35 cellular contexts compared by ENCODE assay signal in genomic region chr18:11153096-11153495, GRCh38. TPM values are rescaled to one million over a fixed set of nuclear protein-coding genes. Genes with fewer than 3 reads are reported as not detected.
"Had no signal": no experiment of that assay in that cellular context is flagged by ENCODE, and none has a peak within 500 bp of the region (broad histone marks: within the 10 kb centered on the region; RNA-seq: fewer than 3 reads in every experiment).

No MANE protein-coding gene starts in this region.

- FAIRE-seq: astrocyte, bronchial epithelial cell had no signal

- H3K27ac ChIP-seq: adrenal gland, ascending aorta, body of pancreas, brain microvascular endothelial cell, breast epithelium, cardiac muscle cell had no signal

- H3K9me3 ChIP-seq: adrenal gland, ascending aorta, body of pancreas, breast epithelium had no signal

- DNase-seq: activated effector memory CD4-positive, alpha-beta T cell treated with anti-CD3 and anti-CD28 coated beads, Interleukin-2, amount 50 U/mL, for 16 hours; activated effector memory CD4-positive, alpha-beta T cell treated with Interleukin-2 at 50 U/mL for 16 hours; activated gamma-delta T cell; activated gamma-delta T cell treated with Interleukin-2 at 50 U/mL for 16 hours; activated naive CD4-positive, alpha-beta T cell; activated naive CD4-positive, alpha-beta T cell treated with anti-CD3 and anti-CD28 coated beads for 36 hours; activated naive CD4-positive, alpha-beta T cell treated with anti-CD3 and anti-CD28 coated beads, Interleukin-2, amount 10 ng/mL, durations not matched to agents 7 days and 5 days; activated naive CD4-positive, alpha-beta T cell treated with anti-CD3 and anti-CD28 coated beads, Interleukin-2, amount 50 U/mL, for 16 hours; activated naive CD4-positive, alpha-beta T cell treated with Interleukin-2 at 50 U/mL for 16 hours; activated naive CD8-positive, alpha-beta T cell treated with anti-CD3 and anti-CD28 coated beads for 36 hours; activated naive CD8-positive, alpha-beta T cell treated with anti-CD3 and anti-CD28 coated beads, Interleukin-2, amount 10 ng/mL, durations not matched to agents 7 days and 5 days; activated naive CD8-positive, alpha-beta T cell treated with anti-CD3 and anti-CD28 coated beads, Interleukin-2, amount 50 U/mL, for 24 hours; activated T-cell treated with anti-CD3 and anti-CD28 coated beads, Interleukin-2, amount 50 U/mL, for 24 hours; activated T-cell treated with anti-CD3 and anti-CD28 coated beads, Interleukin-2, amount 50 U/mL, for 4 hours; activated T-cell treated with anti-CD3 and anti-CD28 coated beads, Interleukin-2, amount 50 U/mL, for 48 hours; activated T-cell treated with anti-CD3 and anti-CD28 coated beads, Interleukin-2, amount 50 U/mL, for 72 hours; adrenal gland; amniotic stem cell; amygdala; anterior cingulate cortex; aorta; body of pancreas; brain microvascular endothelial cell; caudate nucleus; central memory CD4-positive, alpha-beta T cell; cerebellar nuclear complex had no signal

- H3K4me1 ChIP-seq: breast epithelium had no signal

- H3K4me3 ChIP-seq: adrenal gland, ascending aorta, body of pancreas, breast epithelium, cardiac muscle cell had no signal

- H3K27me3 ChIP-seq: brain microvascular endothelial cell had no signal

- H3K36me3 ChIP-seq: adrenal gland, ascending aorta, brain microvascular endothelial cell, breast epithelium, cardiac muscle cell had no signal

- ATAC-seq: activated naive CD4-positive, alpha-beta T cell treated with anti-CD3 and anti-CD28 coated beads, Interleukin-2, amount 50 U/mL, for 72 hours; activated naive CD8-positive, alpha-beta T cell treated with anti-CD3 and anti-CD28 coated beads, Interleukin-2, amount 50 U/mL, for 24 hours; activated T-cell treated with anti-CD3 and anti-CD28 coated beads, Interleukin-2, amount 50 U/mL, for 4 hours; activated T-cell treated with anti-CD3 and anti-CD28 coated beads, Interleukin-2, amount 50 U/mL, for 72 hours; activated T-helper 17 cell treated with anti-CD3 and anti-CD28 coated beads, Interleukin-2, amount 50 U/mL, for 72 hours; body of pancreas had no signal

RNA-seq across cellular contexts. Expression of gene PIEZO2, which starts 3.7 kb away (rescaled TPM):
- total RNA-seq: activated naive CD4-positive, alpha-beta T cell treated with anti-CD3 and anti-CD28 coated beads for 36 hours; activated naive CD4-positive, alpha-beta T cell treated with anti-CD3 and anti-CD28 coated beads, Interleukin-2, amount 50 U/mL, for 72 hours; activated naive CD8-positive, alpha-beta T cell treated with anti-CD3 and anti-CD28 coated beads for 36 hours; activated naive CD8-positive, alpha-beta T cell treated with anti-CD3 and anti-CD28 coated beads, Interleukin-2, amount 10 ng/mL, durations not matched to agents 7 days and 5 days; activated T-cell treated with anti-CD3 and anti-CD28 coated beads, Interleukin-2, amount 50 U/mL, for 72 hours; activated T-helper 1 cell treated with anti-CD3 and anti-CD28 coated beads, Interleukin-12 subunit alpha, Interleukin-12 subunit beta, Interleukin-2, Interleukin-4 antibody, amounts not matched to agents 30 ng/mL and 10 ng/mL and 1 ng/mL, durations not matched to agents 14 hours and 24 hours and 36 hours; activated T-helper 17 cell treated with anti-CD3 and anti-CD28 coated beads, Interleukin-2, amount 50 U/mL, for 72 hours; activated T-helper 2 cell treated with anti-CD3 and anti-CD28 coated beads, Interferon-gamma antibody, Interleukin-2, Interleukin-4, amounts not matched to agents 10 μg/mL and 5 μg/mL and 100 μg/mL, durations not matched to agents 14 hours and 24 hours and 36 hours had no signal
